Comparison of ENCODE assay signal across 18 cellular contexts in the genomic region with DNA sequence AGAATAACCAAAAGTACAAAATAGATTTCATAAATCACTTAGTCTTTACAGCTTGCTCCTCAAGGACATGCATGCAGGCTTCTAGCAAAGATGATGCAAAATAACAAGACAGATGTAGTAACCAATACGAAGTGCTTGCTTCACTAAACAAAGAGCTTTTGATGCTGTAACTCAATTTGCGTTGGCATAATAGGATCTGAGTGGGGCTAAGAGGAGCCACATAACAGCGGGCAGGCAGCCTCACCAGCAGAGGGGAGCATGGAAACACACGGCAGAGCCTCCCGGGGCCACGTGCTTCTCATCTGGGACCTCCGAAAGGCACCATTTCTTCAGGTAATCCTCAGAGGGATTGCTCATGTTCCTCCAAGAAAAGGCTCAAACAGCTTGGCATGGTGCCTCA.
"Had no signal": no experiment of that assay in that cellular context is flagged by ENCODE, and none has a peak within 500 bp of the region (broad histone marks: within the 10 kb centered on the region; RNA-seq: fewer than 3 reads in every experiment).

No MANE protein-coding gene starts in this region.

- H3K9me3 Mint-ChIP-seq: activated naive CD4-positive, alpha-beta T cell treated with anti-CD3 and anti-CD28 coated beads for 36 hours; activated T-helper 2 cell treated with anti-CD3 and anti-CD28 coated beads, Interferon-gamma antibody, Interleukin-2, Interleukin-4, amounts not matched to agents 10 μg/mL and 5 μg/mL and 100 μg/mL, durations not matched to agents 14 hours and 24 hours and 36 hours; effector memory CD8-positive, alpha-beta T cell; immature natural killer cell; naive B cell had no signal

- H3K4me3 Mint-ChIP-seq: activated naive CD4-positive, alpha-beta T cell treated with anti-CD3 and anti-CD28 coated beads for 36 hours; effector memory CD8-positive, alpha-beta T cell; immature natural killer cell had no signal

- ATAC-seq: effector memory CD8-positive, alpha-beta T cell; foreskin keratinocyte; left colon; pancreas had no signal

- H3K36me3 Mint-ChIP-seq: immature natural killer cell, naive B cell had no signal

- H3K4me1 ChIP-seq: ascending aorta, breast epithelium, pancreas had no signal

- H3K9me3 ChIP-seq: ascending aorta, breast epithelium, pancreas, thyroid gland had no signal

- H3K27ac ChIP-seq: ascending aorta, breast epithelium, foreskin keratinocyte, pancreas, thyroid gland had no signal

- H3K27ac Mint-ChIP-seq: activated naive CD4-positive, alpha-beta T cell treated with anti-CD3 and anti-CD28 coated beads for 36 hours; activated T-helper 2 cell treated with anti-CD3 and anti-CD28 coated beads, Interferon-gamma antibody, Interleukin-2, Interleukin-4, amounts not matched to agents 10 μg/mL and 5 μg/mL and 100 μg/mL, durations not matched to agents 14 hours and 24 hours and 36 hours; effector memory CD8-positive, alpha-beta T cell; immature natural killer cell had no signal

- H3K27me3 ChIP-seq: ascending aorta, breast epithelium, pancreas, thyroid gland had no signal

- H3K4me3 ChIP-seq: ascending aorta, breast epithelium, pancreas, thyroid gland had no signal

- DNase-seq: activated CD4-positive, CD25-positive, alpha-beta regulatory T cell treated with anti-CD3 and anti-CD28 coated beads, Interleukin-2, amount 50 U/mL, for 72 hours; activated naive CD4-positive, alpha-beta T cell treated with anti-CD3 and anti-CD28 coated beads for 36 hours; activated T-cell treated with anti-CD3 and anti-CD28 coated beads for 4 hours; dermis blood vessel endothelial cell; effector memory CD8-positive, alpha-beta T cell; foreskin keratinocyte; immature natural killer cell; left colon; naive B cell; pancreas; retina; stimulated activated CD4-positive, alpha-beta T cell treated with anti-CD3 and anti-CD28 coated beads, Interleukin-12 subunit alpha, Interleukin-12 subunit beta, amount 100 ng/mL, for 4 hours; stimulated activated CD4-positive, alpha-beta T cell treated with anti-CD3 and anti-CD28 coated beads, Interleukin-2, amount 100 ng/mL, for 24 hours; T1000; thyroid gland had no signal

- H3K36me3 ChIP-seq: ascending aorta, breast epithelium, pancreas, thyroid gland had no signal

- H3K27me3 Mint-ChIP-seq: naive B cell had no signal
